ENCODE assay signal across 1 cellular context in genomic region chr17:82105882-82106696, GRCh38.
A peak's percentile ranks its signal among the peaks of the same experiment; 100 is the strongest.
TF ChIP-seq lines count a peak whose summit lies in the region.

No MANE protein-coding gene starts in this region.

TF ChIP-seq in SK-N-SH, 30 proteins besides CTCF, POLR2A, EP300 and RAD21 (continued from another document):
- TF ChIP-seq PBX3 (IDR thresholded peaks at IDR 0.05) (0 out of 2 replicates have a peak, but pooled peaks have one; percentile 8), FOXM1 (IDR thresholded peaks at IDR 0.05; ENCODE audit: low read depth) (no peak), FOXJ3 (CRISPR knock-in tag; IDR thresholded peaks at IDR 0.05) (peak; percentile 66; the same call in 1 of the 2 replicates), USF2 (IDR thresholded peaks at IDR 0.05; ENCODE audit: borderline replicate concordance, low read depth, low read length) (no peak), IRF3 (IDR thresholded peaks at IDR 0.05; ENCODE audit: low read depth, low read length) (no peak), SIN3A (IDR thresholded peaks at IDR 0.05; ENCODE audit: borderline replicate concordance, low read depth, low read length) (no peak), NRF1 (IDR thresholded peaks at IDR 0.05; ENCODE audit: low read depth, low read length) (no peak), ZBTB33 (IDR thresholded peaks at IDR 0.05; ENCODE audit: borderline replicate concordance, low read depth) (no peak), POLR2AphosphoS5 (IDR thresholded peaks at IDR 0.05; ENCODE audit: low read depth, low read length) (peak; percentile 44; the same call in 1 of the 2 replicates), GABPA (IDR thresholded peaks at IDR 0.05; ENCODE audit: low read depth) (peak; percentile 56), ELF1 (IDR thresholded peaks at IDR 0.05) (no peak), RFX5 (IDR thresholded peaks at IDR 0.05; ENCODE audit: low read length) (no peak), EZH2phosphoT487 (IDR thresholded peaks at IDR 0.05; ENCODE audit: borderline replicate concordance, low read depth) (no peak), TCF12 (IDR thresholded peaks at IDR 0.05) (no peak)
